Comparison of ENCODE assay signal across 24 cellular contexts in the genomic region with DNA sequence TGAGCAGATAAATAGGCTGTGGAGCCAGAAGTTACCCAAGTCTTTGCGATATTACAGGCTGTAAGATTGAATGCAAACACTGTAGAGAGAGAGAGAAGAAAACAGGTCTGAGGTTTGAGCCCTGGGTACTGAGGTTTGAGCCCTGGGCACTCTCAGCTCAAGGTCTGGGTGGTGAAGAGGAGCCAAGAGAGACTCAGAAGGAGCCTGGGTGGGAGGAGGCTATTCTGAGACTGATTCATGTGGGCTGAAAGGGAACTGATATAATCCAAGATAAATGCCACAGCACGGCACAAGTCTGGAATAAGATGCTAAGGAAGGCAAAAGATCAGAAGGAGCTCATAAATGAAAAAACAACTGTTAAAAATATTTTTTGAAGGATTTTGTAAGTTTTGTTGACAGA.
"Had no signal": no experiment of that assay in that cellular context is flagged by ENCODE, and none has a peak within 500 bp of the region (broad histone marks: within the 10 kb centered on the region; RNA-seq: fewer than 3 reads in every experiment).

No MANE protein-coding gene starts in this region.

- H3K27ac ChIP-seq: body of pancreas, cardiac muscle cell, heart left ventricle, stomach, suprapubic skin, transverse colon had no signal

- H3K27me3 Mint-ChIP-seq: naive B cell; stimulated activated memory B cell treated with anti-CD40 and anti-IgM and Interleukin-4, amounts not matched to agents 10 μg/mL and 1 μg/mL and 100 μg/mL, for 72 hours had no signal

- H3K9me3 ChIP-seq: body of pancreas, transverse colon had no signal

- H3K4me1 ChIP-seq: body of pancreas, heart left ventricle, stomach, transverse colon had no signal

- DNase-seq: activated CD4-positive, alpha-beta T cell treated with anti-CD3 and anti-CD28 coated beads for 1 hour; activated CD4-positive, alpha-beta T cell treated with anti-CD3 and anti-CD28 coated beads, Interleukin-2, amount 50 U/mL, for 4 hours; activated naive CD4-positive, alpha-beta T cell treated with anti-CD3 and anti-CD28 coated beads for 36 hours; activated naive CD8-positive, alpha-beta T cell treated with anti-CD3 and anti-CD28 coated beads, Interleukin-2, amount 10 ng/mL, durations not matched to agents 7 days and 5 days; activated T-cell treated with anti-CD3 and anti-CD28 coated beads, Interleukin-2, amount 50 U/mL, for 48 hours; body of pancreas; cortex of kidney; endodermal cell; heart left ventricle; left cardiac atrium; mesendoderm; naive B cell; occipital lobe; posterior cingulate gyrus; stimulated activated CD4-positive, alpha-beta T cell treated with anti-CD3 and anti-CD28 coated beads, Interleukin-15, amount 100 ng/mL, for 24 hours; stomach; transverse colon had no signal

- H3K4me3 Mint-ChIP-seq: activated naive CD4-positive, alpha-beta T cell treated with anti-CD3 and anti-CD28 coated beads for 36 hours; activated naive CD8-positive, alpha-beta T cell treated with anti-CD3 and anti-CD28 coated beads, Interleukin-2, amount 10 ng/mL, durations not matched to agents 7 days and 5 days; endodermal cell; neural crest cell; stimulated activated memory B cell treated with anti-CD40 and anti-IgM and Interleukin-4, amounts not matched to agents 10 μg/mL and 1 μg/mL and 100 μg/mL, for 72 hours; T-helper 2 cell treated with Interferon-gamma antibody and Interleukin-4, amounts not matched to agents 5 μg/mL and 100 μg/mL, for 36 hours had no signal

- H3K4me3 ChIP-seq: body of pancreas, cardiac muscle cell, heart left ventricle, smooth muscle cell, stomach, suprapubic skin, transverse colon had no signal

- H3K4me1 Mint-ChIP-seq: endodermal cell, naive B cell, neural crest cell had no signal

- H3K27me3 ChIP-seq: body of pancreas, cardiac muscle cell, stomach, suprapubic skin, transverse colon had no signal

- ATAC-seq: body of pancreas; heart left ventricle; left cardiac atrium; sciatic nerve; stimulated activated memory B cell treated with anti-CD40 and anti-IgM and Interleukin-4, amounts not matched to agents 10 μg/mL and 1 μg/mL and 100 μg/mL, for 72 hours had no signal

- H3K27ac Mint-ChIP-seq: activated naive CD4-positive, alpha-beta T cell treated with anti-CD3 and anti-CD28 coated beads for 36 hours; activated naive CD8-positive, alpha-beta T cell treated with anti-CD3 and anti-CD28 coated beads, Interleukin-2, amount 10 ng/mL, durations not matched to agents 7 days and 5 days; endodermal cell; stimulated activated memory B cell treated with anti-CD40 and anti-IgM and Interleukin-4, amounts not matched to agents 10 μg/mL and 1 μg/mL and 100 μg/mL, for 72 hours; T-helper 2 cell treated with Interferon-gamma antibody and Interleukin-4, amounts not matched to agents 5 μg/mL and 100 μg/mL, for 36 hours had no signal

- H3K36me3 ChIP-seq: cardiac muscle cell, heart left ventricle, stomach, suprapubic skin, transverse colon had no signal
